Comparison of ENCODE assay signal across 1 cellular context in genomic region chr2:232348936-232349335, GRCh38.
A peak's percentile ranks its signal among the peaks of the same experiment; 100 is the strongest.
TF ChIP-seq lines count a peak whose summit lies in the region.

No MANE protein-coding gene starts in this region.

TF ChIP-seq in HEK293, 187 proteins besides CTCF, POLR2A, EP300 and RAD21 (continued from another document):
- TF ChIP-seq PRDM2 (tag by site-specific recombination; IDR thresholded peaks at IDR 0.05; ENCODE audit: borderline replicate concordance), result no peak
- no peak for TF ChIP-seq ZNF776 (tag by site-specific recombination; IDR thresholded peaks at IDR 0.05; ENCODE audit: borderline replicate concordance)
- TF ChIP-seq ZNF514 (tag by site-specific recombination; IDR thresholded peaks at IDR 0.05), result no peak
- TF ChIP-seq IKZF3 (tag by site-specific recombination; IDR thresholded peaks at IDR 0.05), result no peak
- no peak for TF ChIP-seq ZNF585B (tag by site-specific recombination; IDR thresholded peaks at IDR 0.05)
- TF ChIP-seq BCL6B (tag by site-specific recombination; IDR thresholded peaks at IDR 0.05), result no peak
- peak; percentile 41; the same call in 1 of the 2 replicates for TF ChIP-seq KLF17 (tag by site-specific recombination; IDR thresholded peaks at IDR 0.05)
- peak; percentile 36 for TF ChIP-seq ZFHX2 (tag by site-specific recombination; conservative IDR thresholded peaks at IDR 0.05)
- TF ChIP-seq ZNF350 (tag by site-specific recombination; IDR thresholded peaks at IDR 0.05), result no peak
- TF ChIP-seq KLF1 (tag by site-specific recombination; IDR thresholded peaks at IDR 0.05), result peak; percentile 87
- TF ChIP-seq EGR2 (tag by site-specific recombination; IDR thresholded peaks at IDR 0.05; ENCODE audit: low read depth), result 0 out of 2 replicates have a peak, but pooled peaks have one; percentile 14
